ENCODE assay signal across 8 cellular contexts in genomic region chr17:69607162-69607834, GRCh38.
DNase-seq lines count a peak whose midpoint lies in the region; ATAC-seq and TF ChIP-seq lines count a peak whose summit lies in the region.

No MANE protein-coding gene starts in this region.

- peaks cover 13% of the 10 kb centered on the region for H3K4me1 Mint-ChIP-seq in activated naive CD8-positive, alpha-beta T cell treated with anti-CD3 and anti-CD28 coated beads, Interleukin-2, amount 50 U/mL, for 24 hours

- no peak overlapping the region for H3K27ac Mint-ChIP-seq in activated naive CD8-positive, alpha-beta T cell treated with anti-CD3 and anti-CD28 coated beads, Interleukin-2, amount 50 U/mL, for 24 hours

- H3K4me1 ChIP-seq in left ventricle myocardium inferior: peaks cover 40% of the 10 kb centered on the region

- H3K4me3 Mint-ChIP-seq in activated naive CD8-positive, alpha-beta T cell treated with anti-CD3 and anti-CD28 coated beads, Interleukin-2, amount 50 U/mL, for 24 hours: no peak overlapping the region

- H3K27me3 ChIP-seq in left ventricle myocardium inferior (ENCODE audit: low read depth): no peaks in the 10 kb centered on the region

- H3K4me3 ChIP-seq in left ventricle myocardium inferior: no peak overlapping the region

- DNase-seq in EH (ENCODE audit: low read depth): peak; percentile 83
- peak; percentile 54 for DNase-seq in GM20000 (ENCODE audit: low spot score)
- DNase-seq in NCI-H510A (lab: John Stamatoyannopoulos, UW): peak; percentile 84
- DNase-seq in activated naive CD8-positive, alpha-beta T cell treated with anti-CD3 and anti-CD28 coated beads, Interleukin-2, amount 50 U/mL, for 24 hours: peak; percentile 33
- DNase-seq in left ventricle myocardium inferior: peak; percentile 77
- DNase-seq in pulmonary artery endothelial cell (ENCODE audit: low read depth, low spot score): peak; percentile 75
- no peak for DNase-seq in HuH-7.5 (ENCODE audit: low spot score)

- no peaks in the 10 kb centered on the region for H3K27me3 Mint-ChIP-seq in activated naive CD8-positive, alpha-beta T cell treated with anti-CD3 and anti-CD28 coated beads, Interleukin-2, amount 50 U/mL, for 24 hours

- intact Hi-C loops in left ventricle myocardium inferior (cut with micrococcal nuclease): loop anchor here (10.0 kb wide), 1 partner anchor 538 kb away; no protein-coding TSS in a partner anchor

- no peaks in the 10 kb centered on the region for H3K36me3 ChIP-seq in left ventricle myocardium inferior

- H3K27ac ChIP-seq in left ventricle myocardium inferior (replicated peaks): peak overlapping the region; percentile 84

- H3K36me3 Mint-ChIP-seq in activated naive CD8-positive, alpha-beta T cell treated with anti-CD3 and anti-CD28 coated beads, Interleukin-2, amount 50 U/mL, for 24 hours (ENCODE audit: low read depth): no peaks in the 10 kb centered on the region

- TF ChIP-seq CTCF in GM20000 (IDR thresholded peaks at IDR 0.05; ENCODE audit: extremely low read depth, missing control alignments): peak; percentile 63
- peak; percentile 90 for TF ChIP-seq CTCF in left ventricle myocardium inferior (IDR thresholded peaks at IDR 0.05; ENCODE audit: borderline replicate concordance)

- ATAC-seq in HG03521 (IDR thresholded peaks at IDR 0.05; ENCODE audit: unreplicated experiment): peak; percentile 83
- no peak for ATAC-seq in activated naive CD8-positive, alpha-beta T cell treated with anti-CD3 and anti-CD28 coated beads, Interleukin-2, amount 50 U/mL, for 24 hours

- H3K9me3 Mint-ChIP-seq in activated naive CD8-positive, alpha-beta T cell treated with anti-CD3 and anti-CD28 coated beads, Interleukin-2, amount 50 U/mL, for 24 hours: no peaks in the 10 kb centered on the region

- H3K9me3 ChIP-seq in left ventricle myocardium inferior (replicated peaks): no peaks in the 10 kb centered on the region
